ENCODE assay signal across 10 cellular contexts in the genomic region with DNA sequence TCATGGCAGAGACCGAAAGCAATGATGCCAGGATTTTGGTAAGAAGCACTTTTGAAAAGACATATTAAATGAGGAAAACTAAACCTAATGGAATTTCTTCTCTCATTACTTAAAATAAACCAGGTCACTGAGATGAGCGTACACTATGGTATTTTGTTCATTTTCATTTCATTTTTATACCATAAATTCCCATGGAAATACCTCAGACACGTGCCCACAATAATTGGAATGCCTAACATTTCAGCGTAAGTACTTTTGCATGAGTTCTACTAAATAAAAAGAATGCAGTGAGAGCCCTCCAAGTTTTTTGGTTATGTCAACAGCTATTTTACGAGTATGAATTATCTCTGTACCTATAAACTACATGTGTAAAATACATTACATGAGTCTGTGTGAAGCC. TPM values are rescaled to one million over a fixed set of nuclear protein-coding genes. Genes with fewer than 3 reads are reported as not detected.
A peak's percentile ranks its signal among the peaks of the same experiment; 100 is the strongest.
DNase-seq lines count a peak whose midpoint lies in the region; ATAC-seq and TF ChIP-seq lines count a peak whose summit lies in the region.
"Had no signal": no experiment of that assay in that cellular context is flagged by ENCODE, and none has a peak within 500 bp of the region (broad histone marks: within the 10 kb centered on the region; RNA-seq: fewer than 3 reads in every experiment).

No MANE protein-coding gene starts in this region.

- peak overlapping the region; percentile 88 for H3K27ac Mint-ChIP-seq in activated T-cell treated with anti-CD3 and anti-CD28 coated beads, Interleukin-2, amount 50 U/mL, for 72 hours
- peak overlapping the region; percentile 52 for H3K27ac Mint-ChIP-seq in stimulated activated naive B cell treated with anti-CD40 and anti-IgM and Interleukin-4, amounts not matched to agents 10 μg/mL and 1 μg/mL and 100 μg/mL, for 72 hours

- no peaks in the 10 kb centered on the region for H3K9me3 ChIP-seq in SJSA1 (replicated peaks)

- H3K4me3 ChIP-seq in SJSA1 (peak overlapping the region; percentile 2; the same call in 1 of the 2 replicates), fibroblast of pulmonary artery (replicated peaks; ENCODE audit: low read depth, low read length) (peak overlapping the region; percentile 85)
- H3K4me3 ChIP-seq: K562 had no signal

- H3K9me3 Mint-ChIP-seq in activated T-cell treated with anti-CD3 and anti-CD28 coated beads, Interleukin-2, amount 50 U/mL, for 72 hours = no peaks in the 10 kb centered on the region
- no peaks in the 10 kb centered on the region for H3K9me3 Mint-ChIP-seq in stimulated activated naive B cell treated with anti-CD40 and anti-IgM and Interleukin-4, amounts not matched to agents 10 μg/mL and 1 μg/mL and 100 μg/mL, for 72 hours

- H3K27ac ChIP-seq in SJSA1 = peak overlapping the region; percentile 47

- H3K27me3 Mint-ChIP-seq in activated T-cell treated with anti-CD3 and anti-CD28 coated beads, Interleukin-2, amount 50 U/mL, for 72 hours (ENCODE audit: low read depth) = no peaks in the 10 kb centered on the region
- H3K27me3 Mint-ChIP-seq in stimulated activated naive B cell treated with anti-CD40 and anti-IgM and Interleukin-4, amounts not matched to agents 10 μg/mL and 1 μg/mL and 100 μg/mL, for 72 hours = no peaks in the 10 kb centered on the region

- H3K4me3 Mint-ChIP-seq in activated T-cell treated with anti-CD3 and anti-CD28 coated beads, Interleukin-2, amount 50 U/mL, for 72 hours = peak overlapping the region; percentile 86 to 99
- peak overlapping the region; percentile 73 for H3K4me3 Mint-ChIP-seq in stimulated activated naive B cell treated with anti-CD40 and anti-IgM and Interleukin-4, amounts not matched to agents 10 μg/mL and 1 μg/mL and 100 μg/mL, for 72 hours

- DNase-seq in activated T-cell treated with anti-CD3 and anti-CD28 coated beads, Interleukin-2, amount 50 U/mL, for 72 hours = no peak
- DNase-seq in activated T-cell treated with anti-CD3 and anti-CD28 coated beads, Interleukin-2, amount 50 U/mL, for 1 hour = no peak
- DNase-seq in SJSA1 (ENCODE audit: low read depth in 1 of 2, low spot score in 2 of 2) (peak in 1 of 2 experiments; percentile 59), fibroblast of pulmonary artery (ENCODE audit: low read depth) (peak; percentile 56), amygdala (lab: John Stamatoyannopoulos, UW) (no peak), T1000 (lab: John Stamatoyannopoulos, UW) (no peak)
- DNase-seq in stimulated activated naive B cell treated with anti-CD40 and anti-IgM and Interleukin-4, amounts not matched to agents 10 μg/mL and 1 μg/mL and 100 μg/mL, for 72 hours = no peak
- DNase-seq: trophoblast cell had no signal

- peaks cover 12% of the 10 kb centered on the region; the same call in 1 of the 2 replicates for H3K36me3 ChIP-seq in SJSA1

- ATAC-seq in activated T-cell treated with anti-CD3 and anti-CD28 coated beads, Interleukin-2, amount 50 U/mL, for 72 hours (replicated peaks in 1 of 2) = no peak
- no peak for ATAC-seq in stimulated activated naive B cell treated with anti-CD40 and anti-IgM and Interleukin-4, amounts not matched to agents 10 μg/mL and 1 μg/mL and 100 μg/mL, for 72 hours (replicated peaks)
- ATAC-seq in GM19328 (IDR thresholded peaks at IDR 0.05; ENCODE audit: unreplicated experiment) = no peak
- ATAC-seq: K562 had no signal

- H3K36me3 Mint-ChIP-seq in activated T-cell treated with anti-CD3 and anti-CD28 coated beads, Interleukin-2, amount 50 U/mL, for 72 hours (ENCODE audit: insufficient read depth in 2 of 2) = peaks cover 17 to 24% of the 10 kb centered on the region in 2 donors
- H3K36me3 Mint-ChIP-seq in stimulated activated naive B cell treated with anti-CD40 and anti-IgM and Interleukin-4, amounts not matched to agents 10 μg/mL and 1 μg/mL and 100 μg/mL, for 72 hours = peaks cover 13 to 28% of the 10 kb centered on the region in 2 donors

- TF ChIP-seq CTCF in fibroblast of pulmonary artery (IDR thresholded peaks at IDR 0.05; ENCODE audit: low read length, missing control alignments) = no peak

- no peaks in the 10 kb centered on the region for H3K27me3 ChIP-seq in SJSA1 (replicated peaks)

- H3K4me1 Mint-ChIP-seq in activated T-cell treated with anti-CD3 and anti-CD28 coated beads, Interleukin-2, amount 50 U/mL, for 72 hours (ENCODE audit: low read depth) = peaks cover 62% of the 10 kb centered on the region
- peaks cover 16 to 31% of the 10 kb centered on the region in 2 donors for H3K4me1 Mint-ChIP-seq in stimulated activated naive B cell treated with anti-CD40 and anti-IgM and Interleukin-4, amounts not matched to agents 10 μg/mL and 1 μg/mL and 100 μg/mL, for 72 hours

- peaks cover 42% of the 10 kb centered on the region for H3K4me1 ChIP-seq in SJSA1 (replicated peaks)

RNA-seq across cellular contexts. Expression of a gene that starts 3.2 kb away (rescaled TPM):
- total RNA-seq in activated T-cell treated with anti-CD3 and anti-CD28 coated beads, Interleukin-2, amount 50 U/mL, for 72 hours = 10 to 100 TPM; 85.0 to 92.9 TPM
- total RNA-seq in SJSA1 (2014; rRNA removed; shearing (Covaris generic)) = 42.7 and 42.8 TPM in 2 replicates
